8 cellular contexts compared by ENCODE assay signal in genomic region chr19:3573162-3573857, GRCh38. TPM values are rescaled to one million over a fixed set of nuclear protein-coding genes. Genes with fewer than 3 reads are reported as not detected.
DNase-seq lines count a peak whose midpoint lies in the region; ATAC-seq, FAIRE-seq and TF ChIP-seq lines count a peak whose summit lies in the region.

No MANE protein-coding gene starts in this region.

- peaks cover 20% of the 10 kb centered on the region for H3K79me2 ChIP-seq in K562 (ENCODE audit: control insufficient read depth, insufficient read depth, low read length)

- H3K27ac ChIP-seq in K562 (ENCODE audit: extremely low read depth, low read depth, low read length) (peak overlapping the region; percentile 93), right lobe of liver (peak overlapping the region in 2 of 3 donors; percentile 60 to 69), tibial artery (peak overlapping the region; percentile 73 to 81)

- H3K9me3 Mint-ChIP-seq in activated T-cell treated with anti-CD3 and anti-CD28 coated beads, Interleukin-2, amount 50 U/mL, for 72 hours = no peaks in the 10 kb centered on the region
- no peaks in the 10 kb centered on the region for H3K9me3 Mint-ChIP-seq in IgD-negative memory B cell

- FAIRE-seq in K562 (lab: Jason Lieb, UNC) = no peak
- no peak for FAIRE-seq in D721Med (lab: Jason Lieb, UNC)
- no peak for FAIRE-seq in GM19239 (lab: Jason Lieb, UNC)

- H3K9me3 ChIP-seq in K562 (replicated peaks; ENCODE audit: control insufficient read depth, insufficient read depth, low read depth, low read length) = no peaks in the 10 kb centered on the region
- H3K9me3 ChIP-seq in right lobe of liver = no peaks in the 10 kb centered on the region
- H3K9me3 ChIP-seq in tibial artery = no peaks in the 10 kb centered on the region

- peaks cover 2 to 4% of the 10 kb centered on the region in 2 donors for H3K36me3 Mint-ChIP-seq in activated T-cell treated with anti-CD3 and anti-CD28 coated beads, Interleukin-2, amount 50 U/mL, for 72 hours (ENCODE audit: insufficient read depth in 2 of 2)
- H3K36me3 Mint-ChIP-seq in IgD-negative memory B cell = peaks cover 6% of the 10 kb centered on the region

- in situ Hi-C loops in K562 (cut with MboI) = no loop called here

- H3K4me2 ChIP-seq in K562 (ENCODE audit: insufficient read depth, low read length) = peak overlapping the region; percentile 81

- TSS peak; percentile 74 for BruUV-seq in K562 (replicated peaks; lab: Mats Ljungman, UMichigan)

- H3K4me1 ChIP-seq in K562 (replicated peaks in 1 of 2; ENCODE audit: control insufficient read depth in 2 of 2, insufficient read depth in 2 of 2, low read length in 2 of 2) (peaks cover 25 to 70% of the 10 kb centered on the region in 2 experiments), right lobe of liver (peaks cover 0 to 6% (median 0%) of the 10 kb centered on the region in 4 donors), tibial artery (peaks cover 5 to 38% (median 29%) of the 10 kb centered on the region in 4 donors)

- intact Hi-C loops in K562 (cut with micrococcal nuclease) = loop anchor here (2.0 kb wide), 1 partner anchor 17 kb away; the partner anchor contains the start of gene MFSD12
- intact Hi-C loops in right lobe of liver (cut with DNase I) = no loop called here
- intact Hi-C loops in tibial artery (cut with DNase I; ENCODE audit: low total_unique reads) = no loop called here

- H3K9ac ChIP-seq in K562 (ENCODE audit: insufficient read depth in 1 of 2, low read depth in 2 of 2, low read length in 2 of 2) = peak overlapping the region; percentile 78 to 96

- TF ChIP-seq RAD21 in K562 (CRISPR knock-in tag; conservative IDR thresholded peaks at IDR 0.05 in 1 of 2, IDR thresholded peaks at IDR 0.05 in 1 of 2) = no peak

- WGBS in K562 (ENCODE audit: insufficient coverage, low coverage, missing lambda C conversion rate) = 0% methylated on average over 22 of the region's 60 CpGs
- WGBS in right lobe of liver (ENCODE audit: insufficient coverage, low coverage, low lambda C conversion rate, missing lambda C conversion rate) = 0% methylated on average over 2 of the region's 60 CpGs

- POLR2A ChIA-PET in K562 (lab: Yijun Ruan, JAX) = interaction anchor here (0.6 to 2.1 kb wide), 5 partner anchors 12 to 90 kb away, joined by 3 to 11 read pairs (median 3); partner anchors contain the start of gene SMIM44

- peaks cover 3% of the 10 kb centered on the region; the same call in 1 of the 2 replicates for H4K20me1 ChIP-seq in K562 (replicated peaks; ENCODE audit: control insufficient read depth, insufficient read depth, low read length)

- peaks cover 21% of the 10 kb centered on the region for H3K4me1 Mint-ChIP-seq in activated T-cell treated with anti-CD3 and anti-CD28 coated beads, Interleukin-2, amount 50 U/mL, for 72 hours (ENCODE audit: low read depth)
- peaks cover 5 to 11% (median 8%) of the 10 kb centered on the region in 3 donors for H3K4me1 Mint-ChIP-seq in IgD-negative memory B cell

- H3K4me3 Mint-ChIP-seq in activated T-cell treated with anti-CD3 and anti-CD28 coated beads, Interleukin-2, amount 50 U/mL, for 72 hours = peak overlapping the region; percentile 78 to 84
- H3K4me3 Mint-ChIP-seq in IgD-negative memory B cell = peak overlapping the region; percentile 84 to 91 (median 87)

- H3K27me3 ChIP-seq in K562 (ENCODE audit: control insufficient read depth in 2 of 2, insufficient read depth in 2 of 2, low read length in 2 of 2) (no peaks in the 10 kb centered on the region), right lobe of liver (no peaks in the 10 kb centered on the region), tibial artery (no peaks in the 10 kb centered on the region)

- H2AFZ ChIP-seq in K562 (ENCODE audit: low read depth, low read length) = peak overlapping the region; percentile 14; the same call in 1 of the 2 replicates

- H3K36me3 ChIP-seq in K562 (ENCODE audit: control insufficient read depth, insufficient read depth, low read length) (peaks cover 38% of the 10 kb centered on the region), right lobe of liver (no peaks in the 10 kb centered on the region), tibial artery (peaks cover 0 to 33% (median 0%) of the 10 kb centered on the region in 3 donors)

- no peaks in the 10 kb centered on the region for H3K9me1 ChIP-seq in K562 (ENCODE audit: control insufficient read depth, insufficient read depth, low read length)

- no peak for TF ChIP-seq CTCF in K562 (IDR thresholded peaks at IDR 0.05 in 2 of 3, conservative IDR thresholded peaks at IDR 0.05 in 1 of 3; ENCODE audit: insufficient read depth in 2 of 3, low read depth in 1 of 3, low read length in 3 of 3)
- no peak for TF ChIP-seq CTCF in right lobe of liver (IDR thresholded peaks at IDR 0.05)
- TF ChIP-seq CTCF in tibial artery (IDR thresholded peaks at IDR 0.05) = no peak
- TF ChIP-seq CTCF in D721Med (IDR thresholded peaks at IDR 0.05; ENCODE audit: insufficient read depth, missing control alignments) = no peak

- TF ChIP-seq EP300 in K562 (IDR thresholded peaks at IDR 0.05; ENCODE audit: low read length) = no peak

- no peaks in the 10 kb centered on the region for H3K27me3 Mint-ChIP-seq in activated T-cell treated with anti-CD3 and anti-CD28 coated beads, Interleukin-2, amount 50 U/mL, for 72 hours (ENCODE audit: low read depth)
- H3K27me3 Mint-ChIP-seq in IgD-negative memory B cell = no peaks in the 10 kb centered on the region

- H3K4me3 ChIP-seq in K562 = peak overlapping the region; percentile 98
- H3K4me3 ChIP-seq in right lobe of liver = peak overlapping the region; percentile 79 to 96 (median 83)
- peak overlapping the region; percentile 84 to 90 for H3K4me3 ChIP-seq in tibial artery

- peak; percentile 46 to 51 for DNase-seq in activated T-cell treated with anti-CD3 and anti-CD28 coated beads, Interleukin-2, amount 50 U/mL, for 72 hours
- DNase-seq in activated T-cell treated with anti-CD3 and anti-CD28 coated beads for 4 hours = no peak
- peak in 1 of 4 experiments; percentile 52 for DNase-seq in K562 (ENCODE audit: extremely low read depth in 1 of 4, low spot score in 3 of 4)
- DNase-seq in right lobe of liver = peak; percentile 50 to 66 (median 57)
- DNase-seq in tibial artery = peak in 1 of 2 donors; percentile 71
- no peak for DNase-seq in D721Med (ENCODE audit: insufficient read length, low spot score)
- no peak for DNase-seq in GM19239 (ENCODE audit: insufficient read length, low spot score)

- CTCF ChIA-PET in K562 (lab: Yijun Ruan, JAX; ENCODE audit: low intra/inter-chr PET ratio) = no interaction called here

- ATAC-seq in activated T-cell treated with anti-CD3 and anti-CD28 coated beads, Interleukin-2, amount 50 U/mL, for 72 hours (replicated peaks in 1 of 2) = peak; percentile 15 to 26
- ATAC-seq in K562 (peak; percentile 32), right lobe of liver (peak in 3 of 4 donors; percentile 1 to 4 (median 1))

- TF ChIP-seq POLR2A in K562 (conservative IDR thresholded peaks at IDR 0.05) (peak; percentile 51; the same call in 1 of the 2 replicates), right lobe of liver (IDR thresholded peaks at IDR 0.05) (no peak)

- peak overlapping the region; percentile 42 for H3K27ac Mint-ChIP-seq in activated T-cell treated with anti-CD3 and anti-CD28 coated beads, Interleukin-2, amount 50 U/mL, for 72 hours
- H3K27ac Mint-ChIP-seq in IgD-negative memory B cell = peak overlapping the region in 2 of 3 donors; percentile 35 to 78

RNA-seq across cellular contexts. Expression of gene HMG20B, which starts 0.6 kb away (rescaled TPM):
- total RNA-seq in activated T-cell treated with anti-CD3 and anti-CD28 coated beads, Interleukin-2, amount 50 U/mL, for 72 hours = 10 to 100 TPM; 68.9 to 78.3 TPM
- 49.3 TPM for polyA plus RNA-seq in IgD-negative memory B cell
- total RNA-seq in K562 (2011; cell fraction: chromatin; rRNA removed; ENCODE audit: low replicate concordance) = 47.2 and 115 TPM in 2 replicates
- 85.8 and 97.1 TPM in 2 replicates for total RNA-seq in K562 (2011; cell fraction: nucleolus; rRNA removed)
- 68.6 and 70.5 TPM in 2 replicates for total RNA-seq in K562 (2011; cell fraction: nucleoplasm; rRNA removed)
- 137 and 148 TPM in 2 replicates for total RNA-seq in K562 (2014; rRNA removed)
- total RNA-seq in K562 (2014; rRNA removed; fragmentation: Illumina TruSeq; extraction: Trizol) = 18.2 and 18.5 TPM in 2 replicates
- total RNA-seq in K562 (2015; rRNA removed; fragmentation: Illumina TruSeq; extraction: Trizol) = 37.6 and 38.6 TPM in 2 replicates
- total RNA-seq in K562 (2021) = 122 and 125 TPM in 2 replicates
- polyA plus RNA-seq in K562 (2011; rRNA removed) = 47.6 and 54.4 TPM in 2 replicates
- polyA plus RNA-seq in K562 (2011; cell fraction: cytosol; rRNA removed) = 49.5 and 107 TPM in 2 replicates
- polyA plus RNA-seq in K562 (2011; cell fraction: nucleus; rRNA removed) = 169 and 253 TPM in 2 replicates
- polyA plus RNA-seq in K562 (2012) = 75.9 and 122 TPM in 2 replicates
- 25.6 and 53.2 TPM in 2 replicates for polyA plus RNA-seq in K562 (2014; fragmentation: Illumina TruSeq; extraction: Trizol)
- polyA plus RNA-seq in K562 (2014; fragmentation: Nextera tagmentation; extraction: Ambion mirVana) = under 1 TPM; 0.35 to 0.78 TPM
- polyA plus RNA-seq in K562 (2014; rRNA removed) = 159 and 172 TPM in 2 replicates
- polyA minus RNA-seq in K562 (2011; rRNA and poly(A)+ RNA removed) = 8.0 and 11.1 TPM in 2 replicates
- polyA minus RNA-seq in K562 (2011; cell fraction: cytosol; rRNA and poly(A)+ RNA removed) = 24.4 and 30.8 TPM in 2 replicates
- polyA minus RNA-seq in K562 (2011; cell fraction: nucleus; rRNA and poly(A)+ RNA removed) = 24.4 and 30.4 TPM in 2 replicates
- 10 to 100 TPM; 30.7 to 58.6 (median 33.3) TPM for total RNA-seq in right lobe of liver

RNA-seq across cellular contexts. Expression of gene GIPC3, which starts 12.0 kb away (rescaled TPM):
- total RNA-seq in activated T-cell treated with anti-CD3 and anti-CD28 coated beads, Interleukin-2, amount 50 U/mL, for 72 hours = 1 to 10 TPM in 1 of 2 donors, under 1 TPM in 1; 0.65 to 1.1 TPM
- polyA plus RNA-seq in IgD-negative memory B cell (not detected), K562 (2011; rRNA removed) (2.5 and 3.1 TPM in 2 replicates), K562 (2014; fragmentation: Illumina TruSeq; extraction: Trizol) (3.0 and 3.6 TPM in 2 replicates), K562 (2014; fragmentation: Nextera tagmentation; extraction: Ambion mirVana) (under 1 TPM in 1 of 2 experiments, not detected in 1; 0.03 TPM), K562 (2014; rRNA removed) (1.9 and 2.3 TPM in 2 replicates)
- 2.6 and 7.5 TPM in 2 replicates for total RNA-seq in K562 (2011; cell fraction: chromatin; rRNA removed; ENCODE audit: low replicate concordance)
- total RNA-seq in K562 (2011; cell fraction: nucleolus; rRNA removed) = 3.8 and 5.5 TPM in 2 replicates
- 3.2 and 4.0 TPM in 2 replicates for total RNA-seq in K562 (2011; cell fraction: nucleoplasm; rRNA removed)
- total RNA-seq in K562 (2014; rRNA removed) (0.54 and 1.2 TPM in 2 replicates), K562 (2014; rRNA removed; fragmentation: Illumina TruSeq; extraction: Trizol) (0.83 and 0.91 TPM in 2 replicates), K562 (2015; rRNA removed; fragmentation: Illumina TruSeq; extraction: Trizol) (0.98 and 1.0 TPM in 2 replicates), K562 (2021) (3.3 and 3.9 TPM in 2 replicates), right lobe of liver (1 to 10 TPM in 2 of 6 experiments, under 1 TPM in 4; 0.51 to 1.6 (median 0.80) TPM)
- polyA plus RNA-seq in K562 (2011; cell fraction: cytosol; rRNA removed) = 3.0 and 4.9 TPM in 2 replicates
- polyA plus RNA-seq in K562 (2011; cell fraction: nucleus; rRNA removed) = 5.3 and 8.9 TPM in 2 replicates
- 3.6 and 14.1 TPM in 2 replicates for polyA plus RNA-seq in K562 (2012)
- polyA minus RNA-seq in K562 (2011; rRNA and poly(A)+ RNA removed) = 2.0 and 3.2 TPM in 2 replicates
- polyA minus RNA-seq in K562 (2011; cell fraction: cytosol; rRNA and poly(A)+ RNA removed) = 5.9 and 6.7 TPM in 2 replicates
- 1.6 and 2.1 TPM in 2 replicates for polyA minus RNA-seq in K562 (2011; cell fraction: nucleus; rRNA and poly(A)+ RNA removed)

RNA-seq across cellular contexts. Expression of gene MFSD12, which starts 15.9 kb away (rescaled TPM):
- total RNA-seq in activated T-cell treated with anti-CD3 and anti-CD28 coated beads, Interleukin-2, amount 50 U/mL, for 72 hours = 10 to 100 TPM; 50.8 to 69.9 TPM
- polyA plus RNA-seq in IgD-negative memory B cell = 51.9 TPM
- total RNA-seq in K562 (2011; cell fraction: chromatin; rRNA removed; ENCODE audit: low replicate concordance) = 80.9 and 267 TPM in 2 replicates
- total RNA-seq in K562 (2011; cell fraction: nucleolus; rRNA removed) = 253 and 311 TPM in 2 replicates
- total RNA-seq in K562 (2011; cell fraction: nucleoplasm; rRNA removed) = 151 and 160 TPM in 2 replicates
- 99.9 and 103 TPM in 2 replicates for total RNA-seq in K562 (2014; rRNA removed)
- total RNA-seq in K562 (2014; rRNA removed; fragmentation: Illumina TruSeq; extraction: Trizol) = 18.8 and 21.5 TPM in 2 replicates
- 34.8 and 40.7 TPM in 2 replicates for total RNA-seq in K562 (2015; rRNA removed; fragmentation: Illumina TruSeq; extraction: Trizol)
- 110 and 112 TPM in 2 replicates for total RNA-seq in K562 (2021)
- 31.8 and 53.9 TPM in 2 replicates for polyA plus RNA-seq in K562 (2011; rRNA removed)
- 48.2 and 140 TPM in 2 replicates for polyA plus RNA-seq in K562 (2011; cell fraction: cytosol; rRNA removed)
- polyA plus RNA-seq in K562 (2011; cell fraction: nucleus; rRNA removed) = 127 and 224 TPM in 2 replicates
- 63.5 and 81.8 TPM in 2 replicates for polyA plus RNA-seq in K562 (2012)
- 28.2 and 63.0 TPM in 2 replicates for polyA plus RNA-seq in K562 (2014; fragmentation: Illumina TruSeq; extraction: Trizol)
- 1 to 10 TPM in 1 of 2 experiments, under 1 TPM in 1; 0.69 to 1.7 TPM for polyA plus RNA-seq in K562 (2014; fragmentation: Nextera tagmentation; extraction: Ambion mirVana)
- polyA plus RNA-seq in K562 (2014; rRNA removed) = 79.9 and 80.7 TPM in 2 replicates
- 19.6 and 27.4 TPM in 2 replicates for polyA minus RNA-seq in K562 (2011; rRNA and poly(A)+ RNA removed)
- 64.0 and 66.5 TPM in 2 replicates for polyA minus RNA-seq in K562 (2011; cell fraction: cytosol; rRNA and poly(A)+ RNA removed)
- 38.5 and 38.8 TPM in 2 replicates for polyA minus RNA-seq in K562 (2011; cell fraction: nucleus; rRNA and poly(A)+ RNA removed)
- 100 to 1,000 TPM in 1 of 6 experiments, 10 to 100 TPM in 5; 23.8 to 114 (median 31.5) TPM for total RNA-seq in right lobe of liver

RNA-seq across cellular contexts. Expression of gene TBXA2R, which starts 33.4 kb away (rescaled TPM):
- 1 to 10 TPM; 1.5 to 2.9 TPM for total RNA-seq in activated T-cell treated with anti-CD3 and anti-CD28 coated beads, Interleukin-2, amount 50 U/mL, for 72 hours
- polyA plus RNA-seq in IgD-negative memory B cell (3.3 TPM), K562 (2011; rRNA removed) (2.9 and 4.4 TPM in 2 replicates), K562 (2014; fragmentation: Illumina TruSeq; extraction: Trizol) (4.3 and 6.7 TPM in 2 replicates), K562 (2014; fragmentation: Nextera tagmentation; extraction: Ambion mirVana) (1 to 10 TPM; 1.5 to 2.6 TPM), K562 (2014; rRNA removed) (5.7 and 6.1 TPM in 2 replicates)
- 10.2 and 37.7 TPM in 2 replicates for total RNA-seq in K562 (2011; cell fraction: chromatin; rRNA removed; ENCODE audit: low replicate concordance)
- total RNA-seq in K562 (2011; cell fraction: nucleolus; rRNA removed) = 58.8 and 84.5 TPM in 2 replicates
- total RNA-seq in K562 (2011; cell fraction: nucleoplasm; rRNA removed) = 27.7 and 36.4 TPM in 2 replicates
- total RNA-seq in K562 (2014; rRNA removed) (2.5 and 5.2 TPM in 2 replicates), K562 (2014; rRNA removed; fragmentation: Illumina TruSeq; extraction: Trizol) (2.3 and 2.8 TPM in 2 replicates), K562 (2015; rRNA removed; fragmentation: Illumina TruSeq; extraction: Trizol) (2.5 and 3.1 TPM in 2 replicates), K562 (2021) (21.0 and 24.0 TPM in 2 replicates), right lobe of liver (10 to 100 TPM in 1 of 6 experiments, 1 to 10 TPM in 5; 2.8 to 10.4 (median 4.7) TPM)
- 4.0 and 21.7 TPM in 2 replicates for polyA plus RNA-seq in K562 (2011; cell fraction: cytosol; rRNA removed)
- polyA plus RNA-seq in K562 (2011; cell fraction: nucleus; rRNA removed) = 3.7 and 12.5 TPM in 2 replicates
- polyA plus RNA-seq in K562 (2012) = 11.5 and 11.6 TPM in 2 replicates
- 0.90 and 1.6 TPM in 2 replicates for polyA minus RNA-seq in K562 (2011; rRNA and poly(A)+ RNA removed)
- 17.4 and 19.6 TPM in 2 replicates for polyA minus RNA-seq in K562 (2011; cell fraction: cytosol; rRNA and poly(A)+ RNA removed)
- 3.1 and 6.1 TPM in 2 replicates for polyA minus RNA-seq in K562 (2011; cell fraction: nucleus; rRNA and poly(A)+ RNA removed)

RNA-seq across cellular contexts. Expression of gene TEKTIP1, which starts 34.3 kb away (rescaled TPM):
- total RNA-seq in activated T-cell treated with anti-CD3 and anti-CD28 coated beads, Interleukin-2, amount 50 U/mL, for 72 hours = 10 to 100 TPM in 1 of 2 donors, 1 to 10 TPM in 1; 4.6 to 10.7 TPM
- not detected for polyA plus RNA-seq in IgD-negative memory B cell
- total RNA-seq in K562 (2011; cell fraction: chromatin; rRNA removed; ENCODE audit: low replicate concordance) = not detected in 2 replicates
- total RNA-seq in K562 (2011; cell fraction: nucleolus; rRNA removed) = not detected in 2 replicates
- not detected in 2 replicates for total RNA-seq in K562 (2011; cell fraction: nucleoplasm; rRNA removed)
- total RNA-seq in K562 (2014; rRNA removed) = not detected in 2 replicates
- total RNA-seq in K562 (2014; rRNA removed; fragmentation: Illumina TruSeq; extraction: Trizol) = not detected in 2 replicates
- total RNA-seq in K562 (2015; rRNA removed; fragmentation: Illumina TruSeq; extraction: Trizol) = 0.26 TPM in 1 of 2 replicates, not detected in the other
- 0.29 and 0.66 TPM in 2 replicates for total RNA-seq in K562 (2021)
- not detected in 2 replicates for polyA plus RNA-seq in K562 (2011; rRNA removed)
- not detected in 2 replicates for polyA plus RNA-seq in K562 (2011; cell fraction: cytosol; rRNA removed)
- polyA plus RNA-seq in K562 (2011; cell fraction: nucleus; rRNA removed) = 0.53 TPM in 1 of 2 replicates, not detected in the other
- polyA plus RNA-seq in K562 (2012) = 0.44 and 0.68 TPM in 2 replicates
- polyA plus RNA-seq in K562 (2014; fragmentation: Illumina TruSeq; extraction: Trizol) = not detected in 2 replicates
- polyA plus RNA-seq in K562 (2014; fragmentation: Nextera tagmentation; extraction: Ambion mirVana) = not detected
- not detected in 2 replicates for polyA plus RNA-seq in K562 (2014; rRNA removed)
- not detected in 2 replicates for polyA minus RNA-seq in K562 (2011; rRNA and poly(A)+ RNA removed)
- polyA minus RNA-seq in K562 (2011; cell fraction: cytosol; rRNA and poly(A)+ RNA removed) = not detected in 2 replicates
- not detected in 2 replicates for polyA minus RNA-seq in K562 (2011; cell fraction: nucleus; rRNA and poly(A)+ RNA removed)
- 1 to 10 TPM in 3 of 6 experiments, not detected in 3; 1.1 to 1.6 (median 1.3) TPM for total RNA-seq in right lobe of liver

Comparison
In these comparisons a context has a peak if more than half of its experiments do, and no peak if none do; other contexts are left out.
1. DNase-seq: peak in activated T-cell treated with anti-CD3 and anti-CD28 coated beads, Interleukin-2, amount 50 U/mL, for 72 hours (2 of 2) and right lobe of liver (3 of 3); none in activated T-cell treated with anti-CD3 and anti-CD28 coated beads for 4 hours (single experiment), D721Med (single experiment) and GM19239 (single experiment).
2. Peak in every context shown above with its lines, with median percentiles within 50 percentile points of each other: ATAC-seq, H3K27ac ChIP-seq and H3K4me3 ChIP-seq.